9 cellular contexts compared by ENCODE assay signal in genomic region chr2:32484907-32485306, GRCh38.
DNase-seq lines count a peak whose midpoint lies in the region; ATAC-seq and TF ChIP-seq lines count a peak whose summit lies in the region.
"Had no signal": no experiment of that assay in that cellular context is flagged by ENCODE, and none has a peak within 500 bp of the region (broad histone marks: within the 10 kb centered on the region; RNA-seq: fewer than 3 reads in every experiment).

No MANE protein-coding gene starts in this region.

- H3K9me3 Mint-ChIP-seq in activated naive CD8-positive, alpha-beta T cell treated with anti-CD3 and anti-CD28 coated beads, Interleukin-2, amount 50 U/mL, for 24 hours, result no peaks in the 10 kb centered on the region
- H3K9me3 Mint-ChIP-seq in WTC11, result no peaks in the 10 kb centered on the region

- peak overlapping the region; percentile 17; the same call in 1 of the 2 replicates for H3K4me2 ChIP-seq in IMR-90 (ENCODE audit: low read depth, low read length)

- H3K9me1 ChIP-seq in IMR-90 (ENCODE audit: insufficient read depth, low read length), result peaks cover 3% of the 10 kb centered on the region; the same call in 1 of the 2 replicates

- no peak for TF ChIP-seq RAD21 in IMR-90 (IDR thresholded peaks at IDR 0.05; ENCODE audit: low read length)

- H3K27ac ChIP-seq in IMR-90 (ENCODE audit: insufficient read depth, low read length), result no peak overlapping the region

- peaks cover 32% of the 10 kb centered on the region for H3K36me3 ChIP-seq in IMR-90 (ENCODE audit: control insufficient read depth, insufficient read depth, low read length)

- dilution Hi-C loops in IMR-90 (cut with HindIII; ENCODE audit: low sequenced_read_pairs, unreplicated experiment), result no loop called here

- POLR2A ChIA-PET in IMR-90 (lab: Charles Lee; ENCODE audit: unreplicated experiment), result no interaction called here
- POLR2A ChIA-PET in WTC11 (lab: Charles Lee), result no interaction called here

- TF ChIP-seq CTCF in AG09309 (IDR thresholded peaks at IDR 0.05; ENCODE audit: control insufficient read depth, insufficient read depth, low read depth, low read length, missing control alignments) (no peak), IMR-90 (conservative IDR thresholded peaks at IDR 0.05; ENCODE audit: low read depth, low read length) (no peak), WTC11 (IDR thresholded peaks at IDR 0.05) (no peak)

- peaks cover 5% of the 10 kb centered on the region; the same call in 1 of the 2 replicates for H4K20me1 ChIP-seq in IMR-90 (ENCODE audit: insufficient read depth, low read length)

- H4K8ac ChIP-seq in IMR-90 (ENCODE audit: low read depth in 2 of 2, low read length in 2 of 2), result peak overlapping the region in 1 of 2 experiments; percentile 53; a peak in 2 of 4 replicates

- H2BK15ac ChIP-seq in IMR-90 (ENCODE audit: low read depth, low read length), result no peak overlapping the region

- no peak overlapping the region for H3K4me3 Mint-ChIP-seq in activated naive CD8-positive, alpha-beta T cell treated with anti-CD3 and anti-CD28 coated beads, Interleukin-2, amount 50 U/mL, for 24 hours
- no peak overlapping the region for H3K4me3 Mint-ChIP-seq in WTC11

- peaks cover 6% of the 10 kb centered on the region for H3K4me1 ChIP-seq in IMR-90 (ENCODE audit: control insufficient read depth, insufficient read depth, low read length)

- no peak overlapping the region for H2BK20ac ChIP-seq in IMR-90 (ENCODE audit: low read depth, low read length)

- no peak overlapping the region for H3K14ac ChIP-seq in IMR-90 (replicated peaks; ENCODE audit: low read depth, low read length)

- DNase-seq in AG09309 (ENCODE audit: low read depth) (peak; percentile 91), IMR-90 (peak; percentile 97), kidney glomerular epithelial cell (lab: John Stamatoyannopoulos, UW) (peak; percentile 51), WTC11 (ENCODE audit: low spot score) (no peak)
- no peak for DNase-seq in activated naive CD8-positive, alpha-beta T cell treated with anti-CD3 and anti-CD28 coated beads, Interleukin-2, amount 50 U/mL, for 24 hours
- DNase-seq: GDM1 had no signal

- no peak overlapping the region for H4K91ac ChIP-seq in IMR-90 (ENCODE audit: insufficient read depth, low read depth, low read length)

- no peak overlapping the region; the same call in 1 of the 2 replicates for H2BK120ac ChIP-seq in IMR-90 (ENCODE audit: low read depth, low read length)

- no peak overlapping the region for H3K4ac ChIP-seq in IMR-90 (ENCODE audit: low read depth, low read length)

- no peak overlapping the region for H3K27ac Mint-ChIP-seq in activated naive CD8-positive, alpha-beta T cell treated with anti-CD3 and anti-CD28 coated beads, Interleukin-2, amount 50 U/mL, for 24 hours
- no peak overlapping the region for H3K27ac Mint-ChIP-seq in WTC11

- no peak overlapping the region for H3K9ac ChIP-seq in IMR-90 (ENCODE audit: low read depth, low read length)

- H3K27me3 ChIP-seq in IMR-90 (ENCODE audit: control insufficient read depth, insufficient read depth, low read length), result no peaks in the 10 kb centered on the region

- H3K18ac ChIP-seq in IMR-90 (ENCODE audit: low read depth, low read length), result no peak overlapping the region

- in situ Hi-C loops in IMR-90 (cut with MboI; ENCODE audit: low sequenced_read_pairs), result no loop called here

- H3K79me1 ChIP-seq in IMR-90 (ENCODE audit: low read depth in 1 of 2, low read length in 2 of 2), result peaks cover 19 to 41% of the 10 kb centered on the region in 2 experiments

- no peak overlapping the region for H2AK5ac ChIP-seq in IMR-90 (ENCODE audit: low read depth, low read length)

- CTCF ChIA-PET in IMR-90 (lab: Yijun Ruan, JAX), result no interaction called here
- CTCF ChIA-PET in WTC11 (lab: Charles Lee), result no interaction called here

- no peak for TF ChIP-seq POLR2A in IMR-90 (IDR thresholded peaks at IDR 0.05; ENCODE audit: low read depth, low read length)

- WGBS in IMR-90 (ENCODE audit: extremely low coverage in 2 of 2, insufficient read length in 1 of 2), 2 experiments, result no CpG with 5 or more reads among the region's 4 CpGs

- H3K36me3 Mint-ChIP-seq in activated naive CD8-positive, alpha-beta T cell treated with anti-CD3 and anti-CD28 coated beads, Interleukin-2, amount 50 U/mL, for 24 hours (ENCODE audit: low read depth), result peaks cover 53% of the 10 kb centered on the region
- H3K36me3 Mint-ChIP-seq in WTC11, result peaks cover 51% of the 10 kb centered on the region

- no peak overlapping the region for H3K56ac ChIP-seq in IMR-90 (ENCODE audit: extremely low read depth, insufficient read depth, low read length)

- no peak overlapping the region for H2AFZ ChIP-seq in IMR-90 (replicated peaks; ENCODE audit: low read length, poor library complexity)

- no peak overlapping the region for H2AK9ac ChIP-seq in IMR-90 (replicated peaks; ENCODE audit: low read depth, low read length, poor library complexity)

- peaks cover 8% of the 10 kb centered on the region for H3K4me1 Mint-ChIP-seq in activated naive CD8-positive, alpha-beta T cell treated with anti-CD3 and anti-CD28 coated beads, Interleukin-2, amount 50 U/mL, for 24 hours
- no peaks in the 10 kb centered on the region for H3K4me1 Mint-ChIP-seq in WTC11

- ATAC-seq in IMR-90 (ENCODE audit: low read depth) (peak; percentile 86), WTC11 (no peak), GM21367 (IDR thresholded peaks at IDR 0.05; ENCODE audit: unreplicated experiment) (no peak), GM18907 (IDR thresholded peaks at IDR 0.05; ENCODE audit: unreplicated experiment) (no peak), GM21737 (IDR thresholded peaks at IDR 0.05; ENCODE audit: unreplicated experiment) (no peak)
- peak; percentile 24 for ATAC-seq in activated naive CD8-positive, alpha-beta T cell treated with anti-CD3 and anti-CD28 coated beads, Interleukin-2, amount 50 U/mL, for 24 hours

- BruUV-seq in IMR-90 (replicated peaks; lab: Mats Ljungman, UMichigan), result no TSS peak

- H3K23ac ChIP-seq in IMR-90 (ENCODE audit: low read depth, low read length), result no peak overlapping the region

- H2BK5ac ChIP-seq in IMR-90 (ENCODE audit: low read depth, low read length, poor library complexity, severe bottlenecking), result peak overlapping the region; percentile 22

- H3K4me3 ChIP-seq in AG09309 (ENCODE audit: control insufficient read depth, low read depth, low read length) (no peak overlapping the region), IMR-90 (ENCODE audit: insufficient read depth, low read depth, low read length) (no peak overlapping the region)

- H3K27me3 Mint-ChIP-seq in activated naive CD8-positive, alpha-beta T cell treated with anti-CD3 and anti-CD28 coated beads, Interleukin-2, amount 50 U/mL, for 24 hours, result no peaks in the 10 kb centered on the region
- no peaks in the 10 kb centered on the region for H3K27me3 Mint-ChIP-seq in WTC11 (ENCODE audit: low read depth)

- no peaks in the 10 kb centered on the region for H3K9me3 ChIP-seq in IMR-90 (ENCODE audit: control insufficient read depth, insufficient read depth, low read length)

- H4K5ac ChIP-seq in IMR-90 (ENCODE audit: low read depth, low read length), result no peak overlapping the region

- intact Hi-C loops in IMR-90 (cut with micrococcal nuclease), result no loop called here

TF ChIP-seq in IMR-90, 13 proteins besides CTCF, POLR2A, EP300 and RAD21 (continues in another document):
- TF ChIP-seq, protein P1, sequence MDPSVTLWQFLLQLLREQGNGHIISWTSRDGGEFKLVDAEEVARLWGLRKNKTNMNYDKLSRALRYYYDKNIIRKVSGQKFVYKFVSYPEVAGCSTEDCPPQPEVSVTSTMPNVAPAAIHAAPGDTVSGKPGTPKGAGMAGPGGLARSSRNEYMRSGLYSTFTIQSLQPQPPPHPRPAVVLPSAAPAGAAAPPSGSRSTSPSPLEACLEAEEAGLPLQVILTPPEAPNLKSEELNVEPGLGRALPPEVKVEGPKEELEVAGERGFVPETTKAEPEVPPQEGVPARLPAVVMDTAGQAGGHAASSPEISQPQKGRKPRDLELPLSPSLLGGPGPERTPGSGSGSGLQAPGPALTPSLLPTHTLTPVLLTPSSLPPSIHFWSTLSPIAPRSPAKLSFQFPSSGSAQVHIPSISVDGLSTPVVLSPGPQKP (IDR thresholded peaks at IDR 0.05; ENCODE audit: borderline replicate concordance, low read depth, low read length), result no peak
- TF ChIP-seq USF2 (IDR thresholded peaks at IDR 0.05; ENCODE audit: low read depth, low read length) (no peak), CEBPB (IDR thresholded peaks at IDR 0.05; ENCODE audit: low read depth, low read length) (peak; percentile 95), SMC3 (IDR thresholded peaks at IDR 0.05; ENCODE audit: low read depth, low read length) (no peak), MXI1 (IDR thresholded peaks at IDR 0.05; ENCODE audit: borderline replicate concordance, low read depth, low read length) (peak; percentile 70)

TF ChIP-seq in WTC11, 78 proteins besides CTCF, POLR2A, EP300 and RAD21 (continues in another document):
- TF ChIP-seq TEAD1 (CRISPR knock-in tag; IDR thresholded peaks at IDR 0.05) (no peak), USF1 (CRISPR knock-in tag; IDR thresholded peaks at IDR 0.05) (no peak), EMX1 (CRISPR knock-in tag; IDR thresholded peaks at IDR 0.05) (no peak), SMAD3 (CRISPR knock-in tag; IDR thresholded peaks at IDR 0.05; ENCODE audit: borderline replicate concordance) (no peak), ZBTB21 (CRISPR knock-in tag; IDR thresholded peaks at IDR 0.05; ENCODE audit: borderline replicate concordance) (no peak), NFYB (CRISPR knock-in tag; conservative IDR thresholded peaks at IDR 0.05; ENCODE audit: low read depth) (no peak), TEAD4 (CRISPR knock-in tag; IDR thresholded peaks at IDR 0.05) (no peak)
- TF ChIP-seq, protein P2, sequence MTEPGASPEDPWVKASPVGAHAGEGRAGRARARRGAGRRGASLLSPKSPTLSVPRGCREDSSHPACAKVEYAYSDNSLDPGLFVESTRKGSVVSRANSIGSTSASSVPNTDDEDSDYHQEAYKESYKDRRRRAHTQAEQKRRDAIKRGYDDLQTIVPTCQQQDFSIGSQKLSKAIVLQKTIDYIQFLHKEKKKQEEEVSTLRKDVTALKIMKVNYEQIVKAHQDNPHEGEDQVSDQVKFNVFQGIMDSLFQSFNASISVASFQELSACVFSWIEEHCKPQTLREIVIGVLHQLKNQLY (CRISPR knock-in tag; IDR thresholded peaks at IDR 0.05), result no peak

Comparison
In these comparisons a context has a peak if more than half of its experiments do, and no peak if none do; other contexts are left out.
1. DNase-seq: peak in AG09309 (single experiment), IMR-90 (single experiment) and kidney glomerular epithelial cell (single experiment); none in activated naive CD8-positive, alpha-beta T cell treated with anti-CD3 and anti-CD28 coated beads, Interleukin-2, amount 50 U/mL, for 24 hours (single experiment) and WTC11 (single experiment).
2. ATAC-seq: peak in IMR-90 (single experiment) and activated naive CD8-positive, alpha-beta T cell treated with anti-CD3 and anti-CD28 coated beads, Interleukin-2, amount 50 U/mL, for 24 hours (single experiment); none in WTC11 (single experiment), GM21367 (single experiment), GM18907 (single experiment) and GM21737 (single experiment).